In genomic region chr13:85204668-85205344, GRCh38 we compare ENCODE assay signal across 24 cellular contexts.
"Had no signal": no experiment of that assay in that cellular context is flagged by ENCODE, and none has a peak within 500 bp of the region (broad histone marks: within the 10 kb centered on the region; RNA-seq: fewer than 3 reads in every experiment).

No MANE protein-coding gene starts in this region.

- H3K9me3 ChIP-seq: colonic mucosa, right lobe of liver, thoracic aorta had no signal

- DNase-seq: activated CD8-positive, alpha-beta memory T cell treated with anti-CD3 and anti-CD28 coated beads, Interleukin-2, amount 50 U/mL, for 4 hours; activated naive CD4-positive, alpha-beta T cell treated with anti-CD3 and anti-CD28 coated beads for 36 hours; activated naive CD8-positive, alpha-beta T cell treated with anti-CD3 and anti-CD28 coated beads, Interleukin-2, amount 10 ng/mL, durations not matched to agents 7 days and 5 days; activated T-cell treated with anti-CD3 and anti-CD28 coated beads, Interleukin-2, amount 50 U/mL, for 24 hours; amygdala; colonic mucosa; dorsolateral prefrontal cortex; effector memory CD8-positive, alpha-beta T cell; glutamatergic neuron; hippocampal formation; mesendoderm; mucosa of descending colon; nucleus accumbens; small intestine; stimulated activated CD4-positive, alpha-beta T cell treated with anti-CD3 and anti-CD28 coated beads, Interleukin-2, amount 100 ng/mL, for 24 hours; T-helper 1 cell had no signal

- H3K27ac ChIP-seq: colonic mucosa, dorsolateral prefrontal cortex, parathyroid adenoma, right lobe of liver, thoracic aorta, upper lobe of left lung had no signal

- H3K4me1 ChIP-seq: colonic mucosa, parathyroid adenoma, right lobe of liver, upper lobe of left lung had no signal

- H3K36me3 ChIP-seq: colonic mucosa, right lobe of liver, thoracic aorta, upper lobe of left lung had no signal

- H3K4me3 ChIP-seq: colonic mucosa, dorsolateral prefrontal cortex, mucosa of descending colon, right lobe of liver, thoracic aorta, upper lobe of left lung had no signal

- H3K27me3 ChIP-seq: colonic mucosa, dorsolateral prefrontal cortex, right lobe of liver, upper lobe of left lung had no signal

- ATAC-seq: activated T-helper 17 cell treated with anti-CD3 and anti-CD28 coated beads, Interleukin-2, amount 50 U/mL, for 72 hours; effector memory CD8-positive, alpha-beta T cell; esophagus mucosa; mucosa of descending colon; stimulated activated effector memory CD8-positive, alpha-beta T cell treated with anti-CD3 and anti-CD28 coated beads, Interleukin-12 subunit alpha, Interleukin-12 subunit beta, amount 100 ng/mL, for 72 hours; WTC11 had no signal
